Comparison of ENCODE assay signal across 10 cellular contexts in genomic region chr11:11845066-11845465, GRCh38. TPM values are rescaled to one million over a fixed set of nuclear protein-coding genes. Genes with fewer than 3 reads are reported as not detected.
A peak's percentile ranks its signal among the peaks of the same experiment; 100 is the strongest.
DNase-seq lines count a peak whose midpoint lies in the region; ATAC-seq, FAIRE-seq and TF ChIP-seq lines count a peak whose summit lies in the region.
"Had no signal": no experiment of that assay in that cellular context is flagged by ENCODE, and none has a peak within 500 bp of the region (broad histone marks: within the 10 kb centered on the region; RNA-seq: fewer than 3 reads in every experiment).

No MANE protein-coding gene starts in this region.

- H3K27me3 Mint-ChIP-seq in endodermal cell (ENCODE audit: insufficient read depth), result no peaks in the 10 kb centered on the region
- H3K27me3 Mint-ChIP-seq: dendritic cell treated with granulocyte-macrophage colony-stimulating factor and Interleukin-4, amounts not matched to agents 40 ng/mL and 50 ng/mL, for 4 days had no signal

- TF ChIP-seq CTCF in K562 (IDR thresholded peaks at IDR 0.05 in 2 of 3, conservative IDR thresholded peaks at IDR 0.05 in 1 of 3; ENCODE audit: insufficient read depth in 2 of 3, low read depth in 1 of 3, low read length in 3 of 3) (no peak), lower leg skin (IDR thresholded peaks at IDR 0.05) (no peak), endodermal cell (conservative IDR thresholded peaks at IDR 0.05) (no peak)

- no peak for FAIRE-seq in K562 (lab: Jason Lieb, UNC)

- H2BK120ac ChIP-seq in trophoblast cell (ENCODE audit: insufficient read depth, low read length, poor library complexity), result no peak overlapping the region

- H3K27ac ChIP-seq in K562 (ENCODE audit: extremely low read depth, low read depth, low read length) (peak overlapping the region; percentile 96; the same call in 2 of the 3 replicates), trophoblast cell (ENCODE audit: low read depth, low read length) (peak overlapping the region; percentile 85), endodermal cell (ENCODE audit: low read depth, low read length) (no peak overlapping the region)

- TF ChIP-seq RAD21 in K562 (CRISPR knock-in tag; conservative IDR thresholded peaks at IDR 0.05 in 1 of 2, IDR thresholded peaks at IDR 0.05 in 1 of 2), result no peak

- H3K4me1 ChIP-seq in K562 (replicated peaks in 1 of 2; ENCODE audit: control insufficient read depth in 2 of 2, insufficient read depth in 2 of 2, low read length in 2 of 2) (peaks cover 14 to 45% of the 10 kb centered on the region in 2 experiments; a peak in 4 of 5 replicates), trophoblast cell (ENCODE audit: control insufficient read depth in 1 of 2, insufficient read depth in 2 of 2, low read length in 2 of 2) (peaks cover 3 to 7% of the 10 kb centered on the region in 2 experiments), endodermal cell (ENCODE audit: control insufficient read depth, insufficient read depth, low read length) (peaks cover 3% of the 10 kb centered on the region)

- H4K91ac ChIP-seq in trophoblast cell (ENCODE audit: low read depth, low read length), result no peak overlapping the region

- H3K79me2 ChIP-seq in K562 (ENCODE audit: control insufficient read depth, insufficient read depth, low read length) (peaks cover 83% of the 10 kb centered on the region), trophoblast cell (ENCODE audit: control insufficient read depth, insufficient read depth, low read length, poor library complexity) (peaks cover 15% of the 10 kb centered on the region)

- no peaks in the 10 kb centered on the region for H3K9me1 ChIP-seq in K562 (ENCODE audit: control insufficient read depth, insufficient read depth, low read length)

- H3K4me2 ChIP-seq in K562 (ENCODE audit: insufficient read depth, low read length) (peak overlapping the region; percentile 72), trophoblast cell (ENCODE audit: low read length) (peak overlapping the region; percentile 53)

- no peak overlapping the region for H4K8ac ChIP-seq in trophoblast cell (ENCODE audit: low read depth, low read length)

- H3K9ac ChIP-seq in K562 (ENCODE audit: insufficient read depth in 1 of 2, low read depth in 2 of 2, low read length in 2 of 2) (peak overlapping the region in 1 of 2 experiments; percentile 95; a peak in 1 of 4 replicates), trophoblast cell (ENCODE audit: low read length) (no peak overlapping the region), endodermal cell (ENCODE audit: extremely low read depth, low read length, poor library complexity, severe bottlenecking) (no peak overlapping the region)

- no peak overlapping the region for H2AK5ac ChIP-seq in trophoblast cell (ENCODE audit: low read length)

- no peaks in the 10 kb centered on the region for H3K9me3 ChIP-seq in K562 (replicated peaks; ENCODE audit: control insufficient read depth, insufficient read depth, low read depth, low read length)
- no peaks in the 10 kb centered on the region for H3K9me3 ChIP-seq in trophoblast cell (ENCODE audit: insufficient read depth, low read depth, low read length)
- H3K9me3 ChIP-seq in endodermal cell (ENCODE audit: control insufficient read depth, low read length), result no peaks in the 10 kb centered on the region

- peaks cover 11% of the 10 kb centered on the region; the same call in 1 of the 2 replicates for H4K20me1 ChIP-seq in K562 (replicated peaks; ENCODE audit: control insufficient read depth, insufficient read depth, low read length)

- POLR2A ChIA-PET in K562 (lab: Yijun Ruan, JAX), result interaction anchor here (1.0 to 6.6 kb wide), 3 partner anchors 11 to 19 kb away, joined by 4 to 46 read pairs (median 20); no protein-coding TSS in a partner anchor

- H3K23ac ChIP-seq in trophoblast cell (ENCODE audit: low read length), result no peak overlapping the region

- intact Hi-C loops in K562 (cut with micrococcal nuclease), result no loop called here
- intact Hi-C loops in lower leg skin (cut with DNase I; ENCODE audit: low total_unique reads), result no loop called here

- peaks cover 19% of the 10 kb centered on the region for H3K4me1 Mint-ChIP-seq in endodermal cell

- H3K14ac ChIP-seq in trophoblast cell (ENCODE audit: low read length), result no peak overlapping the region

- CTCF ChIA-PET in K562 (lab: Yijun Ruan, JAX; ENCODE audit: low intra/inter-chr PET ratio), result no interaction called here

- no peak overlapping the region for H2BK5ac ChIP-seq in trophoblast cell (ENCODE audit: low read depth, low read length, poor library complexity)

- no peak overlapping the region for H3K27ac Mint-ChIP-seq in endodermal cell
- H3K27ac Mint-ChIP-seq: dendritic cell treated with granulocyte-macrophage colony-stimulating factor and Interleukin-4, amounts not matched to agents 40 ng/mL and 50 ng/mL, for 4 days had no signal

- H2AFZ ChIP-seq in K562 (ENCODE audit: low read depth, low read length), result no peak overlapping the region
- no peak overlapping the region for H2AFZ ChIP-seq in trophoblast cell (ENCODE audit: insufficient read depth, low read length, poor library complexity)

- in situ Hi-C loops in K562 (cut with MboI), result no loop called here

- H3K4ac ChIP-seq in trophoblast cell (ENCODE audit: low read depth, low read length), result no peak overlapping the region

- no peak overlapping the region for H4K12ac ChIP-seq in trophoblast cell (ENCODE audit: low read depth, low read length)

- H3K4me3 ChIP-seq in K562 (no peak overlapping the region), trophoblast cell (ENCODE audit: low read depth, low read length) (no peak overlapping the region), lower leg skin (ENCODE audit: low read depth, poor library complexity, severe bottlenecking) (no peak overlapping the region), endodermal cell (ENCODE audit: low read length) (no peak overlapping the region)

- peaks cover 13% of the 10 kb centered on the region for H3K79me1 ChIP-seq in trophoblast cell (ENCODE audit: low read length)

- TF ChIP-seq POLR2A in K562 (conservative IDR thresholded peaks at IDR 0.05), result no peak
- no peak for TF ChIP-seq POLR2A in lower leg skin (IDR thresholded peaks at IDR 0.05)

- DNase-seq in DMS79 (lab: John Stamatoyannopoulos, UW) (peak; percentile 20), LoVo (ENCODE audit: low spot score) (peak; percentile 55), K562 (ENCODE audit: extremely low read depth in 1 of 4, low spot score in 3 of 4) (peak in 2 of 4 experiments; percentile 31 to 57), trophoblast cell (peak; percentile 72 to 96), lower leg skin (ENCODE audit: low spot score in 2 of 2) (no peak), endodermal cell (no peak), putamen (ENCODE audit: low spot score) (no peak)
- DNase-seq: NCI-H1694 had no signal

- no peak overlapping the region for H3K4me3 Mint-ChIP-seq in endodermal cell
- H3K4me3 Mint-ChIP-seq: dendritic cell treated with granulocyte-macrophage colony-stimulating factor and Interleukin-4, amounts not matched to agents 40 ng/mL and 50 ng/mL, for 4 days had no signal

- H3K27me3 ChIP-seq in K562 (ENCODE audit: control insufficient read depth in 2 of 2, insufficient read depth in 2 of 2, low read length in 2 of 2) (no peaks in the 10 kb centered on the region), trophoblast cell (ENCODE audit: insufficient read depth, low read length) (no peaks in the 10 kb centered on the region), endodermal cell (ENCODE audit: control insufficient read depth, insufficient read depth, low read length, poor library complexity, severe bottlenecking) (no peaks in the 10 kb centered on the region)

- ATAC-seq in K562 (peak; percentile 6; the same call in 2 of the 3 replicates), GM21381 (IDR thresholded peaks at IDR 0.05; ENCODE audit: unreplicated experiment) (no peak)

- TF ChIP-seq EP300 in K562 (IDR thresholded peaks at IDR 0.05; ENCODE audit: low read length), result no peak

- no TSS peak for BruUV-seq in K562 (replicated peaks; lab: Mats Ljungman, UMichigan)

- H2BK12ac ChIP-seq in trophoblast cell (ENCODE audit: low read length), result no peak overlapping the region

- H3K36me3 ChIP-seq in K562 (ENCODE audit: control insufficient read depth, insufficient read depth, low read length) (no peaks in the 10 kb centered on the region; the same call in 2 of the 3 replicates), trophoblast cell (ENCODE audit: control insufficient read depth in 1 of 2, insufficient read depth in 2 of 2, low read length in 2 of 2) (no peaks in the 10 kb centered on the region), endodermal cell (ENCODE audit: control insufficient read depth, insufficient read depth, low read length) (no peaks in the 10 kb centered on the region)

- H3K9me3 Mint-ChIP-seq in endodermal cell, result no peaks in the 10 kb centered on the region
- H3K9me3 Mint-ChIP-seq: dendritic cell treated with granulocyte-macrophage colony-stimulating factor and Interleukin-4, amounts not matched to agents 40 ng/mL and 50 ng/mL, for 4 days had no signal

- H3K36me3 Mint-ChIP-seq in endodermal cell (ENCODE audit: low read depth), result no peaks in the 10 kb centered on the region

- no peak overlapping the region for H3K18ac ChIP-seq in trophoblast cell (ENCODE audit: low read length)

TF ChIP-seq in K562, 482 proteins besides CTCF, POLR2A, EP300 and RAD21 (continues in another document):
- no peak for TF ChIP-seq ZC3H8 (IDR thresholded peaks at IDR 0.05)

RNA-seq across cellular contexts. Expression of gene USP47, which starts 3.3 kb away (rescaled TPM):
- total RNA-seq in K562 (2011; cell fraction: chromatin; rRNA removed; ENCODE audit: low replicate concordance), result 44.2 and 108 TPM in 2 replicates
- total RNA-seq in K562 (2011; cell fraction: nucleolus; rRNA removed), result 19.7 and 22.7 TPM in 2 replicates
- total RNA-seq in K562 (2011; cell fraction: nucleoplasm; rRNA removed), result 41.9 and 49.6 TPM in 2 replicates
- total RNA-seq in K562 (2014; rRNA removed) (51.7 and 53.2 TPM in 2 replicates), K562 (2014; rRNA removed; fragmentation: Illumina TruSeq; extraction: Trizol) (61.1 and 76.1 TPM in 2 replicates), K562 (2015; rRNA removed; fragmentation: Illumina TruSeq; extraction: Trizol) (61.8 and 63.6 TPM in 2 replicates), K562 (2021) (34.1 and 36.1 TPM in 2 replicates), lower leg skin (10 to 100 TPM; 50.3 to 83.0 (median 69.6) TPM), endodermal cell (10 to 100 TPM; 26.3 to 26.9 TPM)
- polyA plus RNA-seq in K562 (2011; rRNA removed) (27.1 and 31.4 TPM in 2 replicates), K562 (2014; fragmentation: Illumina TruSeq; extraction: Trizol) (32.2 and 34.7 TPM in 2 replicates), K562 (2014; fragmentation: Nextera tagmentation; extraction: Ambion mirVana) (10 to 100 TPM; 13.1 to 16.4 TPM), K562 (2014; rRNA removed) (26.0 and 32.7 TPM in 2 replicates)
- polyA plus RNA-seq in K562 (2011; cell fraction: cytosol; rRNA removed), result 6.1 and 10.7 TPM in 2 replicates
- polyA plus RNA-seq in K562 (2011; cell fraction: nucleus; rRNA removed), result 23.1 and 30.6 TPM in 2 replicates
- 23.8 and 30.3 TPM in 2 replicates for polyA plus RNA-seq in K562 (2012)
- polyA minus RNA-seq in K562 (2011; rRNA and poly(A)+ RNA removed), result 84.5 and 90.5 TPM in 2 replicates
- 21.7 and 22.3 TPM in 2 replicates for polyA minus RNA-seq in K562 (2011; cell fraction: cytosol; rRNA and poly(A)+ RNA removed)
- 59.5 and 83.2 TPM in 2 replicates for polyA minus RNA-seq in K562 (2011; cell fraction: nucleus; rRNA and poly(A)+ RNA removed)
- polyA plus RNA-seq in trophoblast cell (2013), result 30.9 and 31.7 TPM in 2 replicates
- polyA plus RNA-seq in endodermal cell (2013, experiment 1 of 2), result 43.5 TPM
- 47.6 TPM for polyA plus RNA-seq in endodermal cell (2013, experiment 2 of 2)

Comparison
In these comparisons a context has a peak if more than half of its experiments do, and no peak if none do; other contexts are left out.
1. DNase-seq: peak in DMS79 (single experiment), LoVo (single experiment) and trophoblast cell (2 of 2); none in lower leg skin (0 of 2), endodermal cell (single experiment) and putamen (single experiment).